In the genomic region with DNA sequence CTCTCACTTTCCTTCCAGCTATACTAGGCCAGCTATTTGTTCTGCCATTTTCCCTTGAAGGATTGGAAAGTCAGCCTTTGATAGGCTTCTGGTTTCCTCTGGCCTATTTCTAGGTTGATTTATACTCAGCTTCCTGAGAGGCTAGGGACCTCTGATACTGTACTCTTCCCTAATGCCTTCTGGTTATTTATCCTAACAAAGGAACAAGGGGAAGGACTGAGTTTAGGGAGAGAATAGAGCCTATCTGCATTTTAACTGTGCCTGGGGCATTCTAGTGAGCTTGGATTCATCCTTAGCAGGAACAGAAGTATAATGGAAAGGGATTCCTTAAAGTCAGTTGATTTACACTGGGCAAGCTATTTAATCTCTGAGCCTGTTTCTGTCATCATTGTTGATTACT, we compare ENCODE assay signal across 1 cellular context.
TF ChIP-seq lines count a peak whose summit lies in the region.

No MANE protein-coding gene starts in this region.

TF ChIP-seq in H1, 55 proteins besides CTCF, POLR2A, EP300 and RAD21:
- TF ChIP-seq E2F6 (IDR thresholded peaks at IDR 0.05) (no peak), POLR2AphosphoS5 (IDR thresholded peaks at IDR 0.05; ENCODE audit: low read depth, low read length) (0 out of 2 replicates have a peak, but pooled peaks have one; percentile 41), SP1 (IDR thresholded peaks at IDR 0.05; ENCODE audit: low read depth, low read length) (peak; percentile 62; the same call in 1 of the 2 replicates), TCF12 (IDR thresholded peaks at IDR 0.05; ENCODE audit: low read depth, low read length) (0 out of 2 replicates have a peak, but pooled peaks have one; percentile 19), POU5F1 (IDR thresholded peaks at IDR 0.05; ENCODE audit: low read depth, low read length) (0 out of 2 replicates have a peak, but pooled peaks have one; percentile 8)
